8 cellular contexts compared by ENCODE assay signal in genomic region chr2:71277536-71278103, GRCh38. TPM values are rescaled to one million over a fixed set of nuclear protein-coding genes. Genes with fewer than 3 reads are reported as not detected.
DNase-seq lines count a peak whose midpoint lies in the region; ATAC-seq and TF ChIP-seq lines count a peak whose summit lies in the region.

No MANE protein-coding gene starts in this region.

- peaks cover 14% of the 10 kb centered on the region for H4K20me1 ChIP-seq in neural progenitor cell (ENCODE audit: low read depth)

- no peaks in the 10 kb centered on the region for H3K79me2 ChIP-seq in neural progenitor cell (ENCODE audit: low read depth)

- H3F3A ChIP-seq in neural progenitor cell (ENCODE audit: low read depth) = peaks cover 22% of the 10 kb centered on the region

- H3K27ac ChIP-seq in neural progenitor cell = no peak overlapping the region

- H3K4me3 ChIP-seq in neural progenitor cell = peak overlapping the region; percentile 51

- no peaks in the 10 kb centered on the region for H3K36me3 ChIP-seq in neural progenitor cell

- peaks cover 11% of the 10 kb centered on the region for H3K4me1 Mint-ChIP-seq in neural progenitor cell

- no peak overlapping the region for H3K9ac ChIP-seq in neural progenitor cell

- peaks cover 10% of the 10 kb centered on the region for H3K9me3 Mint-ChIP-seq in neural progenitor cell

- H3K27ac Mint-ChIP-seq in neural progenitor cell = no peak overlapping the region

- peak overlapping the region; percentile 82 for H3K4me3 Mint-ChIP-seq in neural progenitor cell

- ATAC-seq in HG02623 (IDR thresholded peaks at IDR 0.05; ENCODE audit: unreplicated experiment) (no peak), GM21526 (IDR thresholded peaks at IDR 0.05; ENCODE audit: low FRiP score, unreplicated experiment) (no peak)

- peaks cover 7% of the 10 kb centered on the region for H3K9me3 ChIP-seq in neural progenitor cell (ENCODE audit: low read depth)

- peak overlapping the region; percentile 91 for H2AFZ ChIP-seq in neural progenitor cell (replicated peaks)

- peak overlapping the region; percentile 77 for H3K4me2 ChIP-seq in neural progenitor cell

- H3K27me3 Mint-ChIP-seq in neural progenitor cell (ENCODE audit: insufficient read depth, low read depth) = peaks cover 6% of the 10 kb centered on the region

- TF ChIP-seq CTCF in GM20000 (IDR thresholded peaks at IDR 0.05; ENCODE audit: extremely low read depth, missing control alignments) (no peak), neural progenitor cell (IDR thresholded peaks at IDR 0.05) (peak; percentile 63)

- H3K4me1 ChIP-seq in neural progenitor cell = peaks cover 9% of the 10 kb centered on the region

- no peaks in the 10 kb centered on the region for H3K36me3 Mint-ChIP-seq in neural progenitor cell

- DNase-seq in Ammon's horn (ENCODE audit: low spot score) (peak; percentile 86), GM20000 (ENCODE audit: low spot score) (peak; percentile 52), NCI-H82 (lab: John Stamatoyannopoulos, UW) (peak; percentile 87), germinal center (ENCODE audit: low spot score) (peak; percentile 38), neural progenitor cell (ENCODE audit: low spot score) (peak; percentile 87)
- peak; percentile 1 for DNase-seq in activated effector memory CD4-positive, alpha-beta T cell treated with Interleukin-2 at 50 U/mL for 16 hours

- H3K27me3 ChIP-seq in neural progenitor cell = peaks cover 70% of the 10 kb centered on the region

RNA-seq across cellular contexts. Expression of gene PAIP2B, which starts 50.7 kb away (rescaled TPM):
- 12.5 and 17.1 TPM in 2 replicates for total RNA-seq in neural progenitor cell (ENCODE audit: low replicate concordance)

RNA-seq across cellular contexts. Expression of gene ZNF638, which starts 54.0 kb away (rescaled TPM):
- 301 and 362 TPM in 2 replicates for total RNA-seq in neural progenitor cell (ENCODE audit: low replicate concordance)

Comparison
In these comparisons a context has a peak if more than half of its experiments do, and no peak if none do; other contexts are left out.
1. DNase-seq: peak in every context shown above with its lines; median percentile 87 in NCI-H82; 87 in neural progenitor cell; 86 in Ammon's horn; 52 in GM20000; 38 in germinal center; 1 in activated effector memory CD4-positive, alpha-beta T cell treated with Interleukin-2 at 50 U/mL for 16 hours.